1 cellular context compared by ENCODE assay signal in the genomic region with DNA sequence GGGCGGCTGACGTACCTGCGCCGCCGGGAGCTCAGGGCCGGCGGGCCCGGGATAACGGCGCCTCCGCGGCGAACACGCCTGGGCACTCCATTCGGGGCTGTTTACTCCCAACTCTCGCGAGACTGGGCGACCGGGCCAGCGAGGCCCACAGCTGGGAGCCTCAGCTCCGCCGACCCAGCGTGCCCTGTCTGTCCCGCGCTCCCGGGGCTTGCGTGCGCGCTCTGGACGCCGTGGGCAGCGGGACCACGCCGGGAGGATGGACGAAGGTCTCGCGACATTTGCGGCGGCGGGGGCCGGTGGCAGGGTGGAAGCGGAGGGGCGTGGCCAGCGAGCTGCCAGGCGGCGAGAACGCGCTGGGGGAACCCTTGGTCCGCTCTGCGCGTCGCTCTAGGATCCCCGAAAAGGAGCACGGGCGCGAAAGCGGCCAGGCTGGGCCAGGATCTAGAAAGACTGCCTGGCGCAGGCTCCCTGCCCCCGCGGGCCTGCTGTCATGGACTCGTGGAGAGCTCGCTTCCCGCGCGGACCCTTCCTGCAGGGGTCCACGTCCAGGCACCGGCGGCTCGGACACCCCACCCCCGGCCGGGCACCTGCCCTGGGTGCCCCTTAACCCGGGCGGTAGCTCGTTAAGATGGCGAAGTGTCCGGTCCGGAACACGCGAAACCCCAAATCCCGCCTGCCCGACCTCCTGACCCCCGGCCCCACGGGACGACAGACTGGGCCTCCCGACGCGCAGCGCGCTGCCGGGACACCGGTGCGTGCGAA.
TF ChIP-seq lines count a peak whose summit lies in the region.

TSS of gene MBTPS1 (minus strand) at position 223 of the 762 bp plus-strand sequence. CDS start 15,159 bp downstream, outside the sequence.

TF ChIP-seq in HEK293, 187 proteins besides CTCF, POLR2A, EP300 and RAD21 (continued from another document and continues in another):
- TF ChIP-seq ZNF544 (tag by site-specific recombination; IDR thresholded peaks at IDR 0.05) (no peak), SETDB1 (IDR thresholded peaks at IDR 0.05; ENCODE audit: insufficient read length, low read length) (no peak), ZNF768 (tag by site-specific recombination; IDR thresholded peaks at IDR 0.05) (no peak), ZNF335 (tag by site-specific recombination; conservative IDR thresholded peaks at IDR 0.05) (peak; percentile 96), ZNF518A (tag by site-specific recombination; conservative IDR thresholded peaks at IDR 0.05; ENCODE audit: low read depth) (no peak), ZIC2 (tag by site-specific recombination; IDR thresholded peaks at IDR 0.05) (peak; percentile 63), SP3 (tag by site-specific recombination; IDR thresholded peaks at IDR 0.05) (peak; percentile 65), ZNF830 (tag by site-specific recombination; IDR thresholded peaks at IDR 0.05; ENCODE audit: low read depth) (no peak), KLF16 (tag by site-specific recombination; IDR thresholded peaks at IDR 0.05) (peak; percentile 88), ZXDB (tag by site-specific recombination; IDR thresholded peaks at IDR 0.05) (peak; percentile 84), ZFP3 (tag by site-specific recombination; IDR thresholded peaks at IDR 0.05; ENCODE audit: low read depth) (no peak), ZNF530 (tag by site-specific recombination; IDR thresholded peaks at IDR 0.05; ENCODE audit: low read depth) (no peak), PRDM2 (tag by site-specific recombination; IDR thresholded peaks at IDR 0.05; ENCODE audit: borderline replicate concordance) (no peak), ZBTB7A (tag by site-specific recombination; IDR thresholded peaks at IDR 0.05; ENCODE audit: low read depth) (peak; percentile 85; the same call in 1 of the 2 replicates), KLF1 (tag by site-specific recombination; IDR thresholded peaks at IDR 0.05) (peak; percentile 60; the same call in 1 of the 2 replicates), ZNF501 (tag by site-specific recombination; IDR thresholded peaks at IDR 0.05) (no peak; the same call in 1 of the 2 replicates), BCL11B (tag by site-specific recombination; IDR thresholded peaks at IDR 0.05; ENCODE audit: low read depth) (no peak), ZEB2 (tag by site-specific recombination; IDR thresholded peaks at IDR 0.05) (peak; percentile 68; the same call in 1 of the 2 replicates), ZNF791 (tag by site-specific recombination; IDR thresholded peaks at IDR 0.05) (no peak), KLF7 (tag by site-specific recombination; IDR thresholded peaks at IDR 0.05; ENCODE audit: borderline replicate concordance) (peak; percentile 14; the same call in 1 of the 2 replicates), ZNF266 (tag by site-specific recombination; IDR thresholded peaks at IDR 0.05; ENCODE audit: low read depth) (no peak), ZFHX2 (tag by site-specific recombination; conservative IDR thresholded peaks at IDR 0.05) (peak; percentile 77), PATZ1 (tag by site-specific recombination; IDR thresholded peaks at IDR 0.05) (peak; percentile 78), ZNF776 (tag by site-specific recombination; IDR thresholded peaks at IDR 0.05; ENCODE audit: borderline replicate concordance) (no peak), ZNF416 (tag by site-specific recombination; IDR thresholded peaks at IDR 0.05) (no peak), ZNF677 (tag by site-specific recombination; IDR thresholded peaks at IDR 0.05) (0 out of 2 replicates have a peak, but pooled peaks have one; percentile 9)
- TF ChIP-seq, protein P1, sequence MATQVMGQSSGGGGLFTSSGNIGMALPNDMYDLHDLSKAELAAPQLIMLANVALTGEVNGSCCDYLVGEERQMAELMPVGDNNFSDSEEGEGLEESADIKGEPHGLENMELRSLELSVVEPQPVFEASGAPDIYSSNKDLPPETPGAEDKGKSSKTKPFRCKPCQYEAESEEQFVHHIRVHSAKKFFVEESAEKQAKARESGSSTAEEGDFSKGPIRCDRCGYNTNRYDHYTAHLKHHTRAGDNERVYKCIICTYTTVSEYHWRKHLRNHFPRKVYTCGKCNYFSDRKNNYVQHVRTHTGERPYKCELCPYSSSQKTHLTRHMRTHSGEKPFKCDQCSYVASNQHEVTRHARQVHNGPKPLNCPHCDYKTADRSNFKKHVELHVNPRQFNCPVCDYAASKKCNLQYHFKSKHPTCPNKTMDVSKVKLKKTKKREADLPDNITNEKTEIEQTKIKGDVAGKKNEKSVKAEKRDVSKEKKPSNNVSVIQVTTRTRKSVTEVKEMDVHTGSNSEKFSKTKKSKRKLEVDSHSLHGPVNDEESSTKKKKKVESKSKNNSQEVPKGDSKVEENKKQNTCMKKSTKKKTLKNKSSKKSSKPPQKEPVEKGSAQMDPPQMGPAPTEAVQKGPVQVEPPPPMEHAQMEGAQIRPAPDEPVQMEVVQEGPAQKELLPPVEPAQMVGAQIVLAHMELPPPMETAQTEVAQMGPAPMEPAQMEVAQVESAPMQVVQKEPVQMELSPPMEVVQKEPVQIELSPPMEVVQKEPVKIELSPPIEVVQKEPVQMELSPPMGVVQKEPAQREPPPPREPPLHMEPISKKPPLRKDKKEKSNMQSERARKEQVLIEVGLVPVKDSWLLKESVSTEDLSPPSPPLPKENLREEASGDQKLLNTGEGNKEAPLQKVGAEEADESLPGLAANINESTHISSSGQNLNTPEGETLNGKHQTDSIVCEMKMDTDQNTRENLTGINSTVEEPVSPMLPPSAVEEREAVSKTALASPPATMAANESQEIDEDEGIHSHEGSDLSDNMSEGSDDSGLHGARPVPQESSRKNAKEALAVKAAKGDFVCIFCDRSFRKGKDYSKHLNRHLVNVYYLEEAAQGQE (tag by site-specific recombination; IDR thresholded peaks at IDR 0.05), result no peak
- TF ChIP-seq, protein P2, sequence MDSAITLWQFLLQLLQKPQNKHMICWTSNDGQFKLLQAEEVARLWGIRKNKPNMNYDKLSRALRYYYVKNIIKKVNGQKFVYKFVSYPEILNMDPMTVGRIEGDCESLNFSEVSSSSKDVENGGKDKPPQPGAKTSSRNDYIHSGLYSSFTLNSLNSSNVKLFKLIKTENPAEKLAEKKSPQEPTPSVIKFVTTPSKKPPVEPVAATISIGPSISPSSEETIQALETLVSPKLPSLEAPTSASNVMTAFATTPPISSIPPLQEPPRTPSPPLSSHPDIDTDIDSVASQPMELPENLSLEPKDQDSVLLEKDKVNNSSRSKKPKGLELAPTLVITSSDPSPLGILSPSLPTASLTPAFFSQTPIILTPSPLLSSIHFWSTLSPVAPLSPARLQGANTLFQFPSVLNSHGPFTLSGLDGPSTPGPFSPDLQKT (IDR thresholded peaks at IDR 0.05; ENCODE audit: borderline replicate concordance, low read depth, low read length), result no peak
- TF ChIP-seq, protein P3, sequence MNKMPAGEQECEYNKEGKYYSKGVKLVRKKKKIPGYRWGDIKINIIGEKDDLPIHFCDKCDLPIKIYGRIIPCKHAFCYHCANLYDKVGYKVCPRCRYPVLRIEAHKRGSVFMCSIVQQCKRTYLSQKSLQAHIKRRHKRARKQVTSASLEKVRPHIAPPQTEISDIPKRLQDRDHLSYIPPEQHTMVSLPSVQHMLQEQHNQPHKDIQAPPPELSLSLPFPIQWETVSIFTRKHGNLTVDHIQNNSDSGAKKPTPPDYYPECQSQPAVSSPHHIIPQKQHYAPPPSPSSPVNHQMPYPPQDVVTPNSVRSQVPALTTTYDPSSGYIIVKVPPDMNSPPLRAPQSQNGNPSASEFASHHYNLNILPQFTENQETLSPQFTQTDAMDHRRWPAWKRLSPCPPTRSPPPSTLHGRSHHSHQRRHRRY (tag by site-specific recombination; IDR thresholded peaks at IDR 0.05), result no peak
- TF ChIP-seq, protein P4, sequence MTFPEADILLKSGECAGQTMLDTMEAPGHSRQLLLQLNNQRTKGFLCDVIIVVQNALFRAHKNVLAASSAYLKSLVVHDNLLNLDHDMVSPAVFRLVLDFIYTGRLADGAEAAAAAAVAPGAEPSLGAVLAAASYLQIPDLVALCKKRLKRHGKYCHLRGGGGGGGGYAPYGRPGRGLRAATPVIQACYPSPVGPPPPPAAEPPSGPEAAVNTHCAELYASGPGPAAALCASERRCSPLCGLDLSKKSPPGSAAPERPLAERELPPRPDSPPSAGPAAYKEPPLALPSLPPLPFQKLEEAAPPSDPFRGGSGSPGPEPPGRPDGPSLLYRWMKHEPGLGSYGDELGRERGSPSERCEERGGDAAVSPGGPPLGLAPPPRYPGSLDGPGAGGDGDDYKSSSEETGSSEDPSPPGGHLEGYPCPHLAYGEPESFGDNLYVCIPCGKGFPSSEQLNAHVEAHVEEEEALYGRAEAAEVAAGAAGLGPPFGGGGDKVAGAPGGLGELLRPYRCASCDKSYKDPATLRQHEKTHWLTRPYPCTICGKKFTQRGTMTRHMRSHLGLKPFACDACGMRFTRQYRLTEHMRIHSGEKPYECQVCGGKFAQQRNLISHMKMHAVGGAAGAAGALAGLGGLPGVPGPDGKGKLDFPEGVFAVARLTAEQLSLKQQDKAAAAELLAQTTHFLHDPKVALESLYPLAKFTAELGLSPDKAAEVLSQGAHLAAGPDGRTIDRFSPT (tag by site-specific recombination; IDR thresholded peaks at IDR 0.05), result peak; percentile 89
